ENCODE assay signal across 33 cellular contexts in genomic region chr15:76468722-76469121, GRCh38.
"Had no signal": no experiment of that assay in that cellular context is flagged by ENCODE, and none has a peak within 500 bp of the region (broad histone marks: within the 10 kb centered on the region; RNA-seq: fewer than 3 reads in every experiment).

No MANE protein-coding gene starts in this region.

- H3K9me3 ChIP-seq: adrenal gland, body of pancreas, breast epithelium had no signal

- FAIRE-seq: astrocyte, bronchial epithelial cell had no signal

- H3K4me1 ChIP-seq: adrenal gland, ascending aorta, body of pancreas, breast epithelium had no signal

- H3K27me3 ChIP-seq: adrenal gland, ascending aorta, body of pancreas, brain microvascular endothelial cell, breast epithelium, cardiac muscle cell had no signal

- H3K4me3 ChIP-seq: adrenal gland, ascending aorta, body of pancreas, breast epithelium, cardiac muscle cell had no signal

- H3K36me3 ChIP-seq: adrenal gland, brain microvascular endothelial cell, breast epithelium, cardiac muscle cell had no signal

- DNase-seq: activated effector memory CD4-positive, alpha-beta T cell treated with anti-CD3 and anti-CD28 coated beads, Interleukin-2, amount 50 U/mL, for 16 hours; activated effector memory CD4-positive, alpha-beta T cell treated with Interleukin-2 at 50 U/mL for 16 hours; activated gamma-delta T cell; activated gamma-delta T cell treated with Interleukin-2 at 50 U/mL for 16 hours; activated naive CD4-positive, alpha-beta T cell; activated naive CD4-positive, alpha-beta T cell treated with anti-CD3 and anti-CD28 coated beads for 36 hours; activated naive CD4-positive, alpha-beta T cell treated with anti-CD3 and anti-CD28 coated beads, Interleukin-2, amount 10 ng/mL, durations not matched to agents 7 days and 5 days; activated naive CD4-positive, alpha-beta T cell treated with anti-CD3 and anti-CD28 coated beads, Interleukin-2, amount 50 U/mL, for 16 hours; activated naive CD4-positive, alpha-beta T cell treated with Interleukin-2 at 50 U/mL for 16 hours; activated naive CD8-positive, alpha-beta T cell treated with anti-CD3 and anti-CD28 coated beads for 36 hours; activated naive CD8-positive, alpha-beta T cell treated with anti-CD3 and anti-CD28 coated beads, Interleukin-2, amount 10 ng/mL, durations not matched to agents 7 days and 5 days; activated naive CD8-positive, alpha-beta T cell treated with anti-CD3 and anti-CD28 coated beads, Interleukin-2, amount 50 U/mL, for 24 hours; activated T-cell treated with anti-CD3 and anti-CD28 coated beads, Interleukin-2, amount 50 U/mL, for 24 hours; activated T-cell treated with anti-CD3 and anti-CD28 coated beads, Interleukin-2, amount 50 U/mL, for 4 hours; activated T-cell treated with anti-CD3 and anti-CD28 coated beads, Interleukin-2, amount 50 U/mL, for 48 hours; activated T-cell treated with anti-CD3 and anti-CD28 coated beads, Interleukin-2, amount 50 U/mL, for 72 hours; adrenal gland; amniotic stem cell; amygdala; anterior cingulate cortex; aorta; body of pancreas; brain microvascular endothelial cell; caudate nucleus; central memory CD4-positive, alpha-beta T cell; cerebellar nuclear complex had no signal

- ATAC-seq: activated naive CD4-positive, alpha-beta T cell treated with anti-CD3 and anti-CD28 coated beads, Interleukin-2, amount 50 U/mL, for 72 hours; activated naive CD8-positive, alpha-beta T cell treated with anti-CD3 and anti-CD28 coated beads, Interleukin-2, amount 50 U/mL, for 24 hours; activated T-cell treated with anti-CD3 and anti-CD28 coated beads, Interleukin-2, amount 50 U/mL, for 4 hours; activated T-cell treated with anti-CD3 and anti-CD28 coated beads, Interleukin-2, amount 50 U/mL, for 72 hours; activated T-helper 17 cell treated with anti-CD3 and anti-CD28 coated beads, Interleukin-2, amount 50 U/mL, for 72 hours; body of pancreas had no signal

- H3K27ac ChIP-seq: adrenal gland, ascending aorta, body of pancreas, brain microvascular endothelial cell, breast epithelium, cardiac muscle cell had no signal
